ENCODE assay signal across 9 cellular contexts in the genomic region with DNA sequence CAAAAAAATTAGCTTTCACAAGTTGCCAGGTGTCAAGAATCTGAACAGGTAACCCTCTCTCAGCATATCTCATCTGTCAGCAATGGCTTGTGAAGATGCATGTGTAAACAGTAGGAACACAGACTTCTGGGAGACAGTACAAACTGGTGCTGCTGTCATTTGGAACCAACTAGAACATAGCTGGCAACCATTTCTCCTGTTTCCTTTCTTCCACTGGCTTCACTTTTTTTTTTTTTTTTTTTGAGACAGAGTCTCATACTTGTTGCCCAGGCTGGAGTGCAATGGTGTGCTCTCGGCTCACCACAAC. TPM values are rescaled to one million over a fixed set of nuclear protein-coding genes. Genes with fewer than 3 reads are reported as not detected.
DNase-seq lines count a peak whose midpoint lies in the region; TF ChIP-seq lines count a peak whose summit lies in the region.
"Had no signal": no experiment of that assay in that cellular context is flagged by ENCODE, and none has a peak within 500 bp of the region (broad histone marks: within the 10 kb centered on the region; RNA-seq: fewer than 3 reads in every experiment).

No MANE protein-coding gene starts in this region.

- H3K36me3 ChIP-seq in left ventricle myocardium inferior, result no peaks in the 10 kb centered on the region
- no peaks in the 10 kb centered on the region for H3K36me3 ChIP-seq in muscle layer of duodenum (ENCODE audit: control insufficient read depth in 1 of 2, insufficient read depth in 2 of 2, low read length in 2 of 2)
- no peaks in the 10 kb centered on the region for H3K36me3 ChIP-seq in uterus

- intact Hi-C loops in left ventricle myocardium inferior (cut with micrococcal nuclease) (loop anchor here (10.0 kb wide), 1 partner anchor 65 kb away; no protein-coding TSS in a partner anchor), cardiac septum (cut with DNase I) (loop anchor here (2.0 to 10.0 kb wide), 3 partner anchors 51 to 1365 kb away; a partner anchor contains a TSS), uterus (cut with DNase I; ENCODE audit: low total_unique reads) (loop anchor here (10.0 kb wide), 1 partner anchor 1555 kb away; no protein-coding TSS in a partner anchor)

- no peak for TF ChIP-seq CTCF in left ventricle myocardium inferior (IDR thresholded peaks at IDR 0.05; ENCODE audit: borderline replicate concordance)
- no peak for TF ChIP-seq CTCF in brain (conservative IDR thresholded peaks at IDR 0.05)
- TF ChIP-seq CTCF in uterus (IDR thresholded peaks at IDR 0.05), result no peak

- H3K4me1 ChIP-seq in left ventricle myocardium inferior (peaks cover 49% of the 10 kb centered on the region), muscle layer of duodenum (ENCODE audit: control insufficient read depth in 1 of 2, insufficient read depth in 2 of 2, low read length in 2 of 2) (peaks cover 14 to 17% of the 10 kb centered on the region in 2 donors), uterus (no peaks in the 10 kb centered on the region)

- no peak for DNase-seq in left ventricle myocardium inferior
- no peak for DNase-seq in cardiac septum (ENCODE audit: low spot score)
- no peak for DNase-seq in uterus
- no peak for DNase-seq in GOT3 (lab: John Stamatoyannopoulos, UW)
- DNase-seq in pons (ENCODE audit: low spot score), result no peak
- no peak for DNase-seq in NCI-H2227 treated with DMSO at 0.1 percent for 48 hours (lab: John Stamatoyannopoulos, UW)
- DNase-seq: activated effector memory CD4-positive, alpha-beta T cell treated with anti-CD3 and anti-CD28 coated beads, Interleukin-2, amount 50 U/mL, for 16 hours had no signal

- H3K27me3 Mint-ChIP-seq in brain, result peaks cover 4% of the 10 kb centered on the region

- H3K27ac Mint-ChIP-seq in brain, result peak overlapping the region in 4 of 5 experiments; percentile 91 to 99 (median 96)

- peaks cover 34% of the 10 kb centered on the region for H3K36me3 Mint-ChIP-seq in brain

- no peak for TF ChIP-seq POLR2A in uterus (IDR thresholded peaks at IDR 0.05)

- peaks cover 3 to 9% (median 5%) of the 10 kb centered on the region in 5 experiments for H3K9me3 Mint-ChIP-seq in brain

- H3K27me3 ChIP-seq in left ventricle myocardium inferior (ENCODE audit: low read depth), result no peaks in the 10 kb centered on the region
- no peaks in the 10 kb centered on the region for H3K27me3 ChIP-seq in muscle layer of duodenum (ENCODE audit: low read depth, low read length)
- H3K27me3 ChIP-seq in uterus, result no peaks in the 10 kb centered on the region

- H3K4me3 ChIP-seq in left ventricle myocardium inferior (peak overlapping the region; percentile 83), muscle layer of duodenum (ENCODE audit: low read depth in 1 of 2, low read length in 2 of 2) (no peak overlapping the region), uterus (no peak overlapping the region)

- peak overlapping the region in 4 of 5 experiments; percentile 79 to 98 (median 96) for H3K4me3 Mint-ChIP-seq in brain

- H3K27ac ChIP-seq in left ventricle myocardium inferior (replicated peaks) (peak overlapping the region; percentile 96), muscle layer of duodenum (ENCODE audit: low read length) (peak overlapping the region; percentile 94), uterus (peak overlapping the region; percentile 98)

- peaks cover 41% of the 10 kb centered on the region for H3K4me1 Mint-ChIP-seq in brain

- H3K9me3 ChIP-seq in left ventricle myocardium inferior (replicated peaks) (peaks cover 9% of the 10 kb centered on the region), muscle layer of duodenum (ENCODE audit: control insufficient read depth in 1 of 2, low read length in 2 of 2) (no peaks in the 10 kb centered on the region), uterus (no peaks in the 10 kb centered on the region)

RNA-seq across cellular contexts. Expression of a gene that starts 2.1 kb away (rescaled TPM):
- 30.6 TPM for total RNA-seq in left ventricle myocardium inferior
- 34.1 TPM for total RNA-seq in cardiac septum
- polyA plus RNA-seq in brain (ENCODE audit: insufficient read depth, low read depth, low replicate concordance), result 2.2 TPM
- total RNA-seq in uterus, result 100 to 1,000 TPM in 1 of 4 donors, 10 to 100 TPM in 3; 63.5 to 147 (median 90.5) TPM
